In genomic region chr7:56483861-56484550, GRCh38 we compare ENCODE assay signal across 23 cellular contexts.
DNase-seq lines count a peak whose midpoint lies in the region; FAIRE-seq lines count a peak whose summit lies in the region.
"Had no signal": no experiment of that assay in that cellular context is flagged by ENCODE, and none has a peak within 500 bp of the region (broad histone marks: within the 10 kb centered on the region; RNA-seq: fewer than 3 reads in every experiment).

No MANE protein-coding gene starts in this region.

- no peaks in the 10 kb centered on the region for H3K36me3 ChIP-seq in MG63
- H3K36me3 ChIP-seq: BE2C; BLaER1 treated with 17β-estradiol and CSF1 and Interleukin-3, amounts not matched to agents 10 nM and 100 nM had no signal

- no peaks in the 10 kb centered on the region for H3K27me3 ChIP-seq in MG63
- H3K27me3 ChIP-seq: BE2C; BLaER1 treated with 17β-estradiol and CSF1 and Interleukin-3, amounts not matched to agents 10 nM and 100 nM had no signal

- DNase-seq in NCI-H748 (lab: John Stamatoyannopoulos, UW; ENCODE audit: unreplicated experiment) (peak; percentile 57), NCI-H748 treated with DMSO at 0.1 percent for 48 hours (lab: John Stamatoyannopoulos, UW) (no peak), activated gamma-delta T cell (lab: John Stamatoyannopoulos, UW) (peak; percentile 10), activated gamma-delta T cell treated with Interleukin-2 at 50 U/mL for 16 hours (no peak), urothelium cell line (ENCODE audit: low spot score) (peak; percentile 39), MG63 (no peak), inferior parietal cortex (ENCODE audit: extremely low spot score) (no peak)
- DNase-seq: 8988T; ACHN; AML-193; BE2C; CD4-positive, alpha-beta T cell; CD8-positive, alpha-beta memory T cell; DMS 273 treated with DMSO at 0.1 percent for 48 hours; DMS79; EL; GDM1; H9 had no signal

- no peaks in the 10 kb centered on the region; the same call in 1 of the 2 replicates for H3K9me3 ChIP-seq in MG63
- H3K9me3 ChIP-seq: BE2C had no signal

- peak; percentile 69 for FAIRE-seq in urothelium cell line (lab: Jason Lieb, UNC)
- FAIRE-seq: A549, D721Med, GM12878 had no signal

- H3K4me3 ChIP-seq in MG63 = no peak overlapping the region
- H3K4me3 ChIP-seq: A549; BLaER1 treated with 17β-estradiol and CSF1 and Interleukin-3, amounts not matched to agents 10 nM and 100 nM; GM12878; GM23338 had no signal

Comparison
In these comparisons a context has a peak if more than half of its experiments do, and no peak if none do; other contexts are left out.
1. DNase-seq: peak in NCI-H748 (single experiment), activated gamma-delta T cell (single experiment) and urothelium cell line (single experiment); none in NCI-H748 treated with DMSO at 0.1 percent for 48 hours (single experiment), activated gamma-delta T cell treated with Interleukin-2 at 50 U/mL for 16 hours (single experiment), MG63 (single experiment) and inferior parietal cortex (single experiment).